In genomic region chr17:1639549-1639948, GRCh38 we compare ENCODE assay signal across 1 cellular context.
TF ChIP-seq lines count a peak whose summit lies in the region.

No MANE protein-coding gene starts in this region.

TF ChIP-seq in SK-N-SH treated with all-trans-retinoic acid at 6 μM for 48 hours, 23 proteins besides CTCF, POLR2A, EP300 and RAD21 (continued from another document):
- TF ChIP-seq, protein P1, sequence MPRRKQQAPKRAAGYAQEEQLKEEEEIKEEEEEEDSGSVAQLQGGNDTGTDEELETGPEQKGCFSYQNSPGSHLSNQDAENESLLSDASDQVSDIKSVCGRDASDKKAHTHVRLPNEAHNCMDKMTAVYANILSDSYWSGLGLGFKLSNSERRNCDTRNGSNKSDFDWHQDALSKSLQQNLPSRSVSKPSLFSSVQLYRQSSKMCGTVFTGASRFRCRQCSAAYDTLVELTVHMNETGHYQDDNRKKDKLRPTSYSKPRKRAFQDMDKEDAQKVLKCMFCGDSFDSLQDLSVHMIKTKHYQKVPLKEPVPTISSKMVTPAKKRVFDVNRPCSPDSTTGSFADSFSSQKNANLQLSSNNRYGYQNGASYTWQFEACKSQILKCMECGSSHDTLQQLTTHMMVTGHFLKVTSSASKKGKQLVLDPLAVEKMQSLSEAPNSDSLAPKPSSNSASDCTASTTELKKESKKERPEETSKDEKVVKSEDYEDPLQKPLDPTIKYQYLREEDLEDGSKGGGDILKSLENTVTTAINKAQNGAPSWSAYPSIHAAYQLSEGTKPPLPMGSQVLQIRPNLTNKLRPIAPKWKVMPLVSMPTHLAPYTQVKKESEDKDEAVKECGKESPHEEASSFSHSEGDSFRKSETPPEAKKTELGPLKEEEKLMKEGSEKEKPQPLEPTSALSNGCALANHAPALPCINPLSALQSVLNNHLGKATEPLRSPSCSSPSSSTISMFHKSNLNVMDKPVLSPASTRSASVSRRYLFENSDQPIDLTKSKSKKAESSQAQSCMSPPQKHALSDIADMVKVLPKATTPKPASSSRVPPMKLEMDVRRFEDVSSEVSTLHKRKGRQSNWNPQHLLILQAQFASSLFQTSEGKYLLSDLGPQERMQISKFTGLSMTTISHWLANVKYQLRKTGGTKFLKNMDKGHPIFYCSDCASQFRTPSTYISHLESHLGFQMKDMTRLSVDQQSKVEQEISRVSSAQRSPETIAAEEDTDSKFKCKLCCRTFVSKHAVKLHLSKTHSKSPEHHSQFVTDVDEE (CRISPR knock-in tag; IDR thresholded peaks at IDR 0.05): no peak
- TF ChIP-seq PPARA (CRISPR knock-in tag; IDR thresholded peaks at IDR 0.05; ENCODE audit: borderline replicate concordance) (no peak), BACH2 (CRISPR knock-in tag; IDR thresholded peaks at IDR 0.05; ENCODE audit: borderline replicate concordance) (no peak)
